In the genomic region with DNA sequence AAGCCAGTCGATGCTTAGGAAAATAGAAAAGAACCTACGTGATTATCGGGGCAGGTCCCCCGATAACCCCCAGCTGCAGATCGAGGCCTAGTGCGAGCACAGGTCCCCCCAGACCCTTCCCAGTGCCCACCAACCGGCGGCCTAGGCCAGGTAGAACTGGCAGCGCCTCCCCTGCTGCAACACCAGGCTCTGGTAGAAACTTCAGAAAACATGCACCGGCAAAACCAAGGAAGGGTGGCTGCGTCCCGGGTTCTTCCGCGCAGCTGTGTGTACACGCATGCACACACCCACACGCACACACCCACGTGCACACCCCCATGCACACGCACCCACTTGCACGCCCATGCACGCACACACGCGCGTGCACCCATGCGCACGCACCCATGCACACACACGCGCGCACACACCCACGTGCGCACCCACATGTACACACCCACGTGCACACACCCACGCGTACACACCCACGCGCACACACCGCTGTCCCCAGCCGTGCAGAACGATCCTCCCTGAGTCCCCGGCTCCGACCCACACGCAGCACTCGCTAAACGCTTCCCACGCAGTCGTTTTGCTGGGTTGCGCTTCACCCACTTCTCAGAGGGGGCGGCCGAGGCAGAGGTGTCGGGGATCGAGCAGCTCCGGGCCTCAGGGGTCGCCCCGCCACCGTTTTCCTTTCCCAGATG, we compare ENCODE assay signal across 2 cellular contexts.
TF ChIP-seq lines count a peak whose summit lies in the region.

No MANE protein-coding gene starts in this region.

TF ChIP-seq in K562, 482 proteins besides CTCF, POLR2A, EP300 and RAD21:
- no peak for TF ChIP-seq RREB1 (CRISPR knock-in tag; IDR thresholded peaks at IDR 0.05)
- TF ChIP-seq ZFP1 (CRISPR knock-in tag; IDR thresholded peaks at IDR 0.05) = no peak
- TF ChIP-seq CTBP1 (IDR thresholded peaks at IDR 0.05; ENCODE audit: borderline replicate concordance) = no peak
- TF ChIP-seq FOXJ3 (CRISPR knock-in tag; IDR thresholded peaks at IDR 0.05) = no peak
- no peak for TF ChIP-seq RBFOX2 (IDR thresholded peaks at IDR 0.05; ENCODE audit: low read depth, low read length)
- TF ChIP-seq ZC3H11A (IDR thresholded peaks at IDR 0.05; ENCODE audit: low read depth, low read length) = no peak
- no peak for TF ChIP-seq PTBP1 (IDR thresholded peaks at IDR 0.05; ENCODE audit: low read depth, low read length)
- no peak for TF ChIP-seq DDX20 (tag; IDR thresholded peaks at IDR 0.05; ENCODE audit: low read depth)
- TF ChIP-seq ZNF785 (CRISPR knock-in tag; IDR thresholded peaks at IDR 0.05) = no peak
- TF ChIP-seq KDM1A (IDR thresholded peaks at IDR 0.05) = peak in 1 of 2 experiments; percentile 93; a peak in 2 of 4 replicates
- peak; percentile 87 for TF ChIP-seq EGR1 (conservative IDR thresholded peaks at IDR 0.05)
- TF ChIP-seq MYNN (IDR thresholded peaks at IDR 0.05) = peak; percentile 28; the same call in 1 of the 2 replicates
- TF ChIP-seq MYNN (CRISPR knock-in tag; IDR thresholded peaks at IDR 0.05) = no peak
- no peak for TF ChIP-seq NUFIP1 (IDR thresholded peaks at IDR 0.05; ENCODE audit: partially characterized antibody)
- TF ChIP-seq DIDO1 (tag; IDR thresholded peaks at IDR 0.05; ENCODE audit: low read depth) = no peak
- no peak for TF ChIP-seq BACH1 (tag; IDR thresholded peaks at IDR 0.05)
- TF ChIP-seq TCF3 (CRISPR knock-in tag; IDR thresholded peaks at IDR 0.05) = no peak
- TF ChIP-seq ZEB2 (IDR thresholded peaks at IDR 0.05) = no peak
- TF ChIP-seq ASH1L (IDR thresholded peaks at IDR 0.05; ENCODE audit: borderline replicate concordance, low read depth, partially characterized antibody) = no peak

TF ChIP-seq in neural cell, 6 proteins besides CTCF, POLR2A, EP300 and RAD21:
- TF ChIP-seq SMC3 (conservative IDR thresholded peaks at IDR 0.05; ENCODE audit: poor library complexity) (no peak), MXI1 (conservative IDR thresholded peaks at IDR 0.05; ENCODE audit: poor library complexity, severe bottlenecking) (peak; percentile 28)
